ENCODE assay signal across 10 cellular contexts in genomic region chr6:74015427-74015826, GRCh38.
"Had no signal": no experiment of that assay in that cellular context is flagged by ENCODE, and none has a peak within 500 bp of the region (broad histone marks: within the 10 kb centered on the region; RNA-seq: fewer than 3 reads in every experiment).

No MANE protein-coding gene starts in this region.

- H3K4me1 Mint-ChIP-seq: IgD-negative memory B cell had no signal

- H3K4me3 ChIP-seq: GM23248, K562 had no signal

- H3K36me3 Mint-ChIP-seq: IgD-negative memory B cell had no signal

- H3K4me3 Mint-ChIP-seq: H9, IgD-negative memory B cell had no signal

- H3K27ac Mint-ChIP-seq: H9, IgD-negative memory B cell had no signal

- FAIRE-seq: H1, H54, HepG2, K562 had no signal

- H3K4me2 ChIP-seq: KMS-11 had no signal

- DNase-seq: GM23248, H9, HCEC 1CT had no signal

- H2AFZ ChIP-seq: GM23248 had no signal

- H3K9ac ChIP-seq: GM23248, KMS-11 had no signal

- H3K27ac ChIP-seq: GM23248, HL-60, KMS-11 had no signal

- ATAC-seq: HepG2, K562 had no signal

- H3K27me3 Mint-ChIP-seq: IgD-negative memory B cell had no signal
